Comparison of ENCODE assay signal across 16 cellular contexts in the genomic region with DNA sequence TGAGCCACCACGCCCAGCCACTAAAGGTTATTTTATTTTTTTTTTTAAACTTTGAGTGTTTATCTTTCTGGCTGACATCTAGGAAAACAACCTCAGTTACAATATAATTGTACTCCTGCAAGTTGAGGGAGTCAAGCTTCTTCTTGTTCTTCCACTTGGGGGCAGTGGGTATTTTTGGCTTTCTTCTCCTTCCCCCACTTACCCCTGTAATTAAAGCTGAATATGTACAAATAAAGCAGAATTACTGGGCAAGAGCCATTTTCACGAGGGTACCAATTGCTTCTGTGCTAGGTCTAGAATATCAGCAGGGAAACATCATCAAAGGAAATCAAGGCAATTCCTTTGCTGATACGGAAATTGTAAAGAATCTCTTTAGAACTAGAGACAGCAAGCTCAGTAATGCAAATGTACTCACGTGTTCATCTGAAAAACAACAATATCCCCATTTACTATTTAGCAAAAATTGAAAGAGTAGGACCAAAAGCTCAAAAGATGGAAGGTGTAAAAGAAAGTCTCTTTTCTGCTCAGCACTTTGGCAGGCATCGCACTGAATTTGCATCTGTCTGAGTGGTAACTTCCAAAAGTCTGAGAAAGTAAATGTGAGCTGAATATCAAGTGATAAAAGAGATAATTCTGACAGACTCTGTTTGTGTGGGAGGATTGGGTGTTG.
DNase-seq lines count a peak whose midpoint lies in the region; ATAC-seq and TF ChIP-seq lines count a peak whose summit lies in the region.
"Had no signal": no experiment of that assay in that cellular context is flagged by ENCODE, and none has a peak within 500 bp of the region (broad histone marks: within the 10 kb centered on the region; RNA-seq: fewer than 3 reads in every experiment).

No MANE protein-coding gene starts in this region.

- DNase-seq in AG10803 (ENCODE audit: low read depth) (no peak), HFFc6 (no peak), astrocyte of the hippocampus (ENCODE audit: low read depth, low spot score) (peak; percentile 27), memory B cell (ENCODE audit: low spot score in 2 of 2) (no peak), NCI-H146 (lab: John Stamatoyannopoulos, UW) (no peak), SKM-1 treated with dmso at 0.1 percent for 144 hours (lab: John Stamatoyannopoulos, UW; ENCODE audit: unreplicated experiment) (no peak), SIG-M5 treated with dmso at 0.1 percent for 504 hours (lab: John Stamatoyannopoulos, UW; ENCODE audit: unreplicated experiment) (no peak)
- DNase-seq: activated naive CD4-positive, alpha-beta T cell treated with Interleukin-2 at 50 U/mL for 16 hours; cortex of kidney; NCI-H226; retina; stimulated activated CD4-positive, alpha-beta T cell treated with anti-CD3 and anti-CD28 coated beads, Interleukin-4, amount 100 ng/mL, for 1 hour; stimulated activated naive CD4-positive, alpha-beta T cell had no signal

- ATAC-seq in memory B cell (ENCODE audit: low read depth) (no peak), HG03095 (IDR thresholded peaks at IDR 0.05; ENCODE audit: unreplicated experiment) (no peak)

- no peaks in the 10 kb centered on the region for H3K9me3 Mint-ChIP-seq in HFFc6
- peaks cover 1% of the 10 kb centered on the region for H3K9me3 Mint-ChIP-seq in memory B cell

- H3K27me3 Mint-ChIP-seq in HFFc6 (ENCODE audit: insufficient read depth) (no peaks in the 10 kb centered on the region; the same call in 1 of the 2 replicates), memory B cell (no peaks in the 10 kb centered on the region)

- H3K27ac Mint-ChIP-seq in HFFc6 (peak overlapping the region; percentile 38; the same call in 1 of the 2 replicates), memory B cell (peak overlapping the region; percentile 32)

- H3K36me3 Mint-ChIP-seq in HFFc6 (ENCODE audit: low read depth), result no peaks in the 10 kb centered on the region
- H3K36me3 Mint-ChIP-seq in memory B cell, result peaks cover 6% of the 10 kb centered on the region

- no peak overlapping the region for H3K4me3 ChIP-seq in AG10803 (ENCODE audit: low read length)
- H3K4me3 ChIP-seq: BLaER1 treated with 17β-estradiol and CSF1 and Interleukin-3, amounts not matched to agents 10 nM and 100 nM; HAP-1 had no signal

- peaks cover 39% of the 10 kb centered on the region for H3K4me1 Mint-ChIP-seq in HFFc6 (ENCODE audit: low read depth)
- peaks cover 28% of the 10 kb centered on the region for H3K4me1 Mint-ChIP-seq in memory B cell

- H3K4me3 Mint-ChIP-seq in HFFc6 (no peak overlapping the region), memory B cell (no peak overlapping the region)

- TF ChIP-seq CTCF in AG10803 (conservative IDR thresholded peaks at IDR 0.05; ENCODE audit: low read length) (0 out of 2 replicates have a peak, but pooled peaks have one; percentile 5), HFFc6 (IDR thresholded peaks at IDR 0.05) (peak; percentile 13; the same call in 1 of the 2 replicates)
